ENCODE assay signal across 8 cellular contexts in genomic region chr10:72563327-72563932, GRCh38.
DNase-seq lines count a peak whose midpoint lies in the region; ATAC-seq and TF ChIP-seq lines count a peak whose summit lies in the region.

No MANE protein-coding gene starts in this region.

- no peaks in the 10 kb centered on the region for H3K27me3 Mint-ChIP-seq in glutamatergic neuron (ENCODE audit: unreplicated experiment)

- no peak overlapping the region for H3K27ac ChIP-seq in coronary artery

- no peaks in the 10 kb centered on the region for H3K9me3 Mint-ChIP-seq in glutamatergic neuron (ENCODE audit: unreplicated experiment)

- H3K4me3 Mint-ChIP-seq in glutamatergic neuron (ENCODE audit: unreplicated experiment) = no peak overlapping the region

- peak; percentile 92 to 93 for ATAC-seq in activated CD4-positive, CD25-positive, alpha-beta regulatory T cell treated with anti-CD3 and anti-CD28 coated beads, Interleukin-2, amount 50 U/mL, for 24 hours
- ATAC-seq in HG02678 (IDR thresholded peaks at IDR 0.05; ENCODE audit: unreplicated experiment) = peak; percentile 74

- no peak overlapping the region for H3K4me3 ChIP-seq in coronary artery

- H3K4me1 Mint-ChIP-seq in glutamatergic neuron (ENCODE audit: low read depth, unreplicated experiment) = no peaks in the 10 kb centered on the region

- no peak overlapping the region for H3K27ac Mint-ChIP-seq in glutamatergic neuron (ENCODE audit: unreplicated experiment)

- no peak for DNase-seq in activated CD4-positive, CD25-positive, alpha-beta regulatory T cell (lab: John Stamatoyannopoulos, UW)
- peak; percentile 56 for DNase-seq in OCI-M1 (lab: John Stamatoyannopoulos, UW)
- DNase-seq in stimulated activated CD4-positive, alpha-beta T cell treated with anti-CD3 and anti-CD28 coated beads, Interleukin-2, amount 100 ng/mL, for 24 hours = peak; percentile 11 to 25
- no peak for DNase-seq in coronary artery (ENCODE audit: low spot score)
- no peak for DNase-seq in glutamatergic neuron
- DNase-seq in hypothalamus (lab: John Stamatoyannopoulos, UW) = no peak

- peaks cover 6% of the 10 kb centered on the region for H3K36me3 Mint-ChIP-seq in glutamatergic neuron (ENCODE audit: unreplicated experiment)

- no peak for TF ChIP-seq CTCF in coronary artery (IDR thresholded peaks at IDR 0.05)
- TF ChIP-seq CTCF in glutamatergic neuron (IDR thresholded peaks at IDR 0.05; ENCODE audit: partially characterized antibody, unreplicated experiment) = no peak

Comparison
In these comparisons a context has a peak if more than half of its experiments do, and no peak if none do; other contexts are left out.
1. DNase-seq: peak in OCI-M1 (single experiment) and stimulated activated CD4-positive, alpha-beta T cell treated with anti-CD3 and anti-CD28 coated beads, Interleukin-2, amount 100 ng/mL, for 24 hours (2 of 2); none in activated CD4-positive, CD25-positive, alpha-beta regulatory T cell (0 of 4), coronary artery (single experiment), glutamatergic neuron (single experiment) and hypothalamus (0 of 51).